Comparison of ENCODE assay signal across 32 cellular contexts in genomic region chr20:49538950-49539349, GRCh38. TPM values are rescaled to one million over a fixed set of nuclear protein-coding genes. Genes with fewer than 3 reads are reported as not detected.
"Had no signal": no experiment of that assay in that cellular context is flagged by ENCODE, and none has a peak within 500 bp of the region (broad histone marks: within the 10 kb centered on the region; RNA-seq: fewer than 3 reads in every experiment).

No MANE protein-coding gene starts in this region.

- FAIRE-seq: bronchial epithelial cell, TTC549 had no signal

- H3K27ac ChIP-seq: adrenal gland, cardiac muscle cell, VCaP had no signal

- DNase-seq: activated B cell treated with CpG ODN at 0.5 μM for 24 hours; activated CD4-positive, alpha-beta memory T cell treated with anti-CD3 and anti-CD28 coated beads for 36 hours; activated CD4-positive, alpha-beta T cell treated with anti-CD3 and anti-CD28 coated beads for 4 hours; activated CD4-positive, alpha-beta T cell treated with anti-CD3 and anti-CD28 coated beads, Interleukin-2, amount 10 ng/mL, durations not matched to agents 24 days and 14 days; activated CD4-positive, alpha-beta T cell treated with anti-CD3 and anti-CD28 coated beads, Interleukin-2, amount 50 U/mL, for 1 hour; activated CD4-positive, alpha-beta T cell treated with anti-CD3 and anti-CD28 coated beads, Interleukin-2, amount 50 U/mL, for 4 hours; activated CD4-positive, CD25-positive, alpha-beta regulatory T cell treated with anti-CD3 and anti-CD28 coated beads, Interleukin-2, amount 50 U/mL, for 72 hours; activated CD8-positive, alpha-beta memory T cell treated with anti-CD3 and anti-CD28 coated beads, Interleukin-2, amount 50 U/mL, for 4 hours; activated CD8-positive, alpha-beta T cell treated with anti-CD3 and anti-CD28 coated beads for 36 hours; activated gamma-delta T cell treated with Interleukin-2 at 50 U/mL for 16 hours; activated naive CD4-positive, alpha-beta T cell; activated naive CD4-positive, alpha-beta T cell treated with anti-CD3 and anti-CD28 coated beads for 36 hours; activated naive CD4-positive, alpha-beta T cell treated with anti-CD3 and anti-CD28 coated beads, Interleukin-2, amount 50 U/mL, for 16 hours; activated naive CD8-positive, alpha-beta T cell treated with anti-CD3 and anti-CD28 coated beads for 36 hours; activated T-cell treated with anti-CD3 and anti-CD28 coated beads for 4 hours; activated T-cell treated with anti-CD3 and anti-CD28 coated beads, Interleukin-2, amount 50 U/mL, for 1 hour; activated T-cell treated with anti-CD3 and anti-CD28 coated beads, Interleukin-2, amount 50 U/mL, for 4 hours; activated T-cell treated with anti-CD3 and anti-CD28 coated beads, Interleukin-2, amount 50 U/mL, for 72 hours; adrenal gland; amniotic stem cell; aorta; caudate nucleus; cerebellar nuclear complex; T-helper 2 cell; T-helper 9 cell had no signal

- H3K9me3 ChIP-seq: adrenal gland had no signal

- ATAC-seq: activated CD8-positive, alpha-beta T cell treated with anti-CD3 and anti-CD28 coated beads for 36 hours; activated naive CD4-positive, alpha-beta T cell treated with anti-CD3 and anti-CD28 coated beads, Interleukin-2, amount 50 U/mL, for 72 hours; activated T-cell treated with anti-CD3 and anti-CD28 coated beads, Interleukin-2, amount 50 U/mL, for 4 hours; activated T-cell treated with anti-CD3 and anti-CD28 coated beads, Interleukin-2, amount 50 U/mL, for 72 hours; activated T-helper 17 cell treated with anti-CD3 and anti-CD28 coated beads, Interleukin-2, amount 50 U/mL, for 72 hours had no signal

- H3K36me3 ChIP-seq: adrenal gland, cardiac muscle cell had no signal

- H3K27me3 ChIP-seq: cardiac muscle cell had no signal

- H3K4me3 ChIP-seq: adrenal gland, cardiac muscle cell had no signal

- H3K4me1 ChIP-seq: adrenal gland had no signal

RNA-seq across cellular contexts. Expression of gene PTGIS, which starts 29.0 kb away (rescaled TPM):
- total RNA-seq: activated B cell treated with CpG ODN at 0.5 μM for 24 hours; activated naive CD4-positive, alpha-beta T cell treated with anti-CD3 and anti-CD28 coated beads for 36 hours had no signal

RNA-seq across cellular contexts. Expression of gene KCNB1, which starts 56.5 kb away (rescaled TPM):
- total RNA-seq: activated B cell treated with CpG ODN at 0.5 μM for 24 hours; activated CD4-positive, alpha-beta memory T cell treated with anti-CD3 and anti-CD28 coated beads for 36 hours; activated CD8-positive, alpha-beta memory T cell treated with anti-CD3 and anti-CD28 coated beads for 36 hours; activated CD8-positive, alpha-beta T cell treated with anti-CD3 and anti-CD28 coated beads for 36 hours; activated naive CD4-positive, alpha-beta T cell treated with anti-CD3 and anti-CD28 coated beads for 36 hours; activated naive CD4-positive, alpha-beta T cell treated with anti-CD3 and anti-CD28 coated beads, Interleukin-2, amount 50 U/mL, for 72 hours; activated naive CD8-positive, alpha-beta T cell treated with anti-CD3 and anti-CD28 coated beads for 36 hours; activated T-cell treated with anti-CD3 and anti-CD28 coated beads, Interleukin-2, amount 50 U/mL, for 72 hours; activated T-helper 17 cell treated with anti-CD3 and anti-CD28 coated beads, Interleukin-2, amount 50 U/mL, for 72 hours; bronchial epithelial cell had no signal
